In genomic region chr17:27577124-27577761, GRCh38 we compare ENCODE assay signal across 10 cellular contexts. TPM values are rescaled to one million over a fixed set of nuclear protein-coding genes. Genes with fewer than 3 reads are reported as not detected.
DNase-seq lines count a peak whose midpoint lies in the region; ATAC-seq lines count a peak whose summit lies in the region.
"Had no signal": no experiment of that assay in that cellular context is flagged by ENCODE, and none has a peak within 500 bp of the region (broad histone marks: within the 10 kb centered on the region; RNA-seq: fewer than 3 reads in every experiment).

No MANE protein-coding gene starts in this region.

- H3K4me3 ChIP-seq in right cardiac atrium (ENCODE audit: low read length) (no peak overlapping the region), skeletal muscle satellite cell (ENCODE audit: low read length) (no peak overlapping the region)

- H3K4me2 ChIP-seq in skeletal muscle satellite cell (ENCODE audit: low read length), result peak overlapping the region; percentile 36

- no peak overlapping the region for H3K4me3 Mint-ChIP-seq in activated naive CD8-positive, alpha-beta T cell treated with anti-CD3 and anti-CD28 coated beads for 36 hours

- H3K4me1 ChIP-seq in right cardiac atrium (ENCODE audit: control insufficient read depth, insufficient read depth, low read length), result peaks cover 19% of the 10 kb centered on the region
- peaks cover 26% of the 10 kb centered on the region for H3K4me1 ChIP-seq in skeletal muscle satellite cell (ENCODE audit: control insufficient read depth, insufficient read depth, low read length)

- DNase-seq in HCEC 1CT, result peak; percentile 62
- no peak for DNase-seq in activated naive CD8-positive, alpha-beta T cell treated with anti-CD3 and anti-CD28 coated beads for 36 hours
- DNase-seq in right cardiac atrium, result peak in 2 of 3 donors; percentile 62 to 75
- no peak for DNase-seq in NCI-H1105 (lab: John Stamatoyannopoulos, UW)
- no peak for DNase-seq in SHP77 (lab: John Stamatoyannopoulos, UW)
- no peak for DNase-seq in NOMO-1 treated with dmso at 0.1 percent for 144 hours (lab: John Stamatoyannopoulos, UW; ENCODE audit: unreplicated experiment)
- DNase-seq: stimulated activated naive CD4-positive, alpha-beta T cell treated with Interleukin-2 at 50 U/mL for 16 hours had no signal

- H3K36me3 Mint-ChIP-seq in activated naive CD8-positive, alpha-beta T cell treated with anti-CD3 and anti-CD28 coated beads for 36 hours, result peaks cover 36% of the 10 kb centered on the region

- H3K9me3 ChIP-seq in right cardiac atrium (ENCODE audit: control insufficient read depth, low read length) (no peaks in the 10 kb centered on the region), skeletal muscle satellite cell (replicated peaks; ENCODE audit: low read length) (no peaks in the 10 kb centered on the region)

- H3K36me3 ChIP-seq in skeletal muscle satellite cell (ENCODE audit: insufficient read depth, low read length), result no peaks in the 10 kb centered on the region

- H3K9ac ChIP-seq in skeletal muscle satellite cell (ENCODE audit: low read depth, low read length), result peak overlapping the region; percentile 68

- no peaks in the 10 kb centered on the region for H3K27me3 Mint-ChIP-seq in activated naive CD8-positive, alpha-beta T cell treated with anti-CD3 and anti-CD28 coated beads for 36 hours

- peaks cover 2% of the 10 kb centered on the region for H3K9me3 Mint-ChIP-seq in activated naive CD8-positive, alpha-beta T cell treated with anti-CD3 and anti-CD28 coated beads for 36 hours

- H3K27ac ChIP-seq in right cardiac atrium (ENCODE audit: low read length), result peak overlapping the region; percentile 14

- ATAC-seq in right cardiac atrium (peak; percentile 65 to 69), HG02870 (IDR thresholded peaks at IDR 0.05; ENCODE audit: unreplicated experiment) (no peak)

- intact Hi-C loops in right cardiac atrium (cut with DNase I), result loop anchor here in 1 of 4 donors (5.0 kb wide), 1 partner anchor 115 kb away; no protein-coding TSS in a partner anchor

- peaks cover 72% of the 10 kb centered on the region for H3K4me1 Mint-ChIP-seq in activated naive CD8-positive, alpha-beta T cell treated with anti-CD3 and anti-CD28 coated beads for 36 hours

- H3K27ac Mint-ChIP-seq in activated naive CD8-positive, alpha-beta T cell treated with anti-CD3 and anti-CD28 coated beads for 36 hours, result peak overlapping the region; percentile 55

- H3K27me3 ChIP-seq in right cardiac atrium (ENCODE audit: control insufficient read depth, insufficient read depth) (no peaks in the 10 kb centered on the region), skeletal muscle satellite cell (ENCODE audit: control insufficient read depth, insufficient read depth, low read length) (no peaks in the 10 kb centered on the region)

- WGBS in right cardiac atrium, result 65% methylated on average over 20 of the region's 20 CpGs

RNA-seq across cellular contexts. Expression of gene LGALS9, which starts 53.7 kb away (rescaled TPM):
- total RNA-seq in activated naive CD8-positive, alpha-beta T cell treated with anti-CD3 and anti-CD28 coated beads for 36 hours, result 10 to 100 TPM; 25.1 to 25.3 TPM
- 10 to 100 TPM in 3 of 4 donors, 1 to 10 TPM in 1; 8.9 to 30.5 (median 22.9) TPM for total RNA-seq in right cardiac atrium
- 13.8 TPM for polyA plus RNA-seq in right cardiac atrium
- 0.25 TPM in 1 of 2 replicates, not detected in the other for total RNA-seq in skeletal muscle satellite cell (2012; rRNA removed)
- total RNA-seq: SK-MEL-5 had no signal

Comparison
In these comparisons a context has a peak if more than half of its experiments do, and no peak if none do; other contexts are left out.
1. DNase-seq: peak in HCEC 1CT (single experiment) and right cardiac atrium (2 of 3); none in activated naive CD8-positive, alpha-beta T cell treated with anti-CD3 and anti-CD28 coated beads for 36 hours (single experiment), NCI-H1105 (single experiment), SHP77 (0 of 2) and NOMO-1 treated with dmso at 0.1 percent for 144 hours (single experiment).